In the genomic region with DNA sequence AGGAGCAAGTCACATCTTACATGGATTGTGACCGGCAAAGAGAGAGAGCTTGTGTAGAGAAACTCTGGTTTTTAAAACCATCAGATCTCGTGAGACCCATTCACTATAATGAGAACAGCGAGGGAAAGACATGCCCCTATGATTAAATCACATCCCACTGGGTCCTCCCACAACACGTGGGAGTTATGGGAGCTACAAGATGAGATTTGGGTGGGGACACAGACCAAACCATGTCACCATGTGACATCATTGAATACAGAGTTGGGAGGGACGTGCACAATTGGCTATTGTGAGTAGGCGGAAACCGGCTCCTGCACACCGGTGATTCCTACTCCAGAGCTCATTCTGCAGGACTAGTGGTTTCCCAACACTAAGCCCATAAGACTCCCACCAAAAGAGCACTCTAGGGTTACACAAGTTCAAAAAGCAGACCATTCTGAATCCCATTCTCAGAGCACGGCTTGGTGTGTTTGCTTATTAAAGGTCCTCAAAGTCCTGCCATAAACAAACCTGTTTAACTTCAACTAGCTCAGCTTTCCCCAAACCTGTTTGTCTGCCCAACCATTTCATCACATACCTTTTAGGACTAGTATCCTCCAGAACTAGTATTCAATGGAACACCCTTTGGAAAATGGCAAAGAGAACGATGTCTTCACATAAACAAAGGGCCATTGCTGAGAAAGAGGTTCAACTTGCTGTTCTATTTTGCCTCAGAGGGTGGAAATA, we compare ENCODE assay signal across 25 cellular contexts.
DNase-seq lines count a peak whose midpoint lies in the region; ATAC-seq and TF ChIP-seq lines count a peak whose summit lies in the region.
"Had no signal": no experiment of that assay in that cellular context is flagged by ENCODE, and none has a peak within 500 bp of the region (broad histone marks: within the 10 kb centered on the region; RNA-seq: fewer than 3 reads in every experiment).

No MANE protein-coding gene starts in this region.

- H2BK120ac ChIP-seq in H9 (ENCODE audit: low read depth, low read length, poor library complexity, severe bottlenecking): no peak overlapping the region
- no peak overlapping the region for H2BK120ac ChIP-seq in mesendoderm (ENCODE audit: low read depth, low read length)

- H3K56ac ChIP-seq in H9 (ENCODE audit: insufficient read length, low read depth, low read length) (no peak overlapping the region), mesendoderm (ENCODE audit: low read length) (no peak overlapping the region)

- H3K79me2 ChIP-seq in H9 (ENCODE audit: insufficient read depth, low read length) (no peaks in the 10 kb centered on the region), mesendoderm (ENCODE audit: control insufficient read depth, insufficient read depth, low read length) (no peaks in the 10 kb centered on the region)

- H3K9me3 ChIP-seq in breast epithelium (peaks cover 7 to 20% of the 10 kb centered on the region in 2 donors), H9 (ENCODE audit: control insufficient read depth, low read depth, low read length) (peaks cover 9% of the 10 kb centered on the region), gastrocnemius medialis (peaks cover 0 to 2% (median 0%) of the 10 kb centered on the region in 3 donors)

- H3K36me3 ChIP-seq in breast epithelium: no peaks in the 10 kb centered on the region
- no peaks in the 10 kb centered on the region for H3K36me3 ChIP-seq in gastrocnemius medialis
- H3K36me3 ChIP-seq in mesendoderm (ENCODE audit: control insufficient read depth, insufficient read depth, low read length): no peaks in the 10 kb centered on the region
- H3K36me3 ChIP-seq: BLaER1 treated with 17β-estradiol and CSF1 and Interleukin-3, amounts not matched to agents 10 nM and 100 nM; HAP-1; SJSA1 had no signal

- H2BK5ac ChIP-seq in H9 (ENCODE audit: insufficient read length, low read length) (no peak overlapping the region), mesendoderm (ENCODE audit: low read length) (no peak overlapping the region)

- no peak for ATAC-seq in gastrocnemius medialis
- ATAC-seq in GM21737 (IDR thresholded peaks at IDR 0.05; ENCODE audit: unreplicated experiment): no peak
- ATAC-seq: GM12878, GM23338, PC-3 had no signal

- H3K36me3 Mint-ChIP-seq in H9 (ENCODE audit: insufficient read depth in 1 of 3, low read depth in 3 of 3): peaks cover 8 to 24% (median 15%) of the 10 kb centered on the region in 3 experiments; a peak in 4 of 7 replicates
- H3K36me3 Mint-ChIP-seq: CD4-positive, alpha-beta memory T cell had no signal

- H2BK12ac ChIP-seq in H9 (ENCODE audit: insufficient read length, low read depth, low read length): no peak overlapping the region

- no peak overlapping the region for H3K4me3 Mint-ChIP-seq in H9
- H3K4me3 Mint-ChIP-seq: CD4-positive, alpha-beta memory T cell; GM23338 had no signal

- peaks cover 12% of the 10 kb centered on the region for H3K27me3 Mint-ChIP-seq in H9 (ENCODE audit: low read depth)

- no peaks in the 10 kb centered on the region for H3K4me1 Mint-ChIP-seq in H9
- H3K4me1 Mint-ChIP-seq: CD4-positive, alpha-beta memory T cell; GM23338 had no signal

- H4K5ac ChIP-seq in H9 (ENCODE audit: insufficient read length, low read depth, low read length) (no peak overlapping the region), mesendoderm (ENCODE audit: low read length) (no peak overlapping the region)

- H4K91ac ChIP-seq in H9 (ENCODE audit: insufficient read length, low read depth, low read length): no peak overlapping the region

- no peak overlapping the region for H4K8ac ChIP-seq in H9 (replicated peaks; ENCODE audit: insufficient read length, low read depth, low read length)
- no peak overlapping the region for H4K8ac ChIP-seq in mesendoderm (ENCODE audit: low read depth, low read length)

- H3K27me3 ChIP-seq in breast epithelium (no peaks in the 10 kb centered on the region), H9 (ENCODE audit: insufficient read depth, low read length) (no peaks in the 10 kb centered on the region), gastrocnemius medialis (no peaks in the 10 kb centered on the region), mesendoderm (ENCODE audit: insufficient read depth, low read length, poor library complexity) (no peaks in the 10 kb centered on the region)
- H3K27me3 ChIP-seq: BLaER1 treated with 17β-estradiol and CSF1 and Interleukin-3, amounts not matched to agents 10 nM and 100 nM; SJSA1 had no signal

- TF ChIP-seq CTCF in breast epithelium (IDR thresholded peaks at IDR 0.05) (no peak), H9 (conservative IDR thresholded peaks at IDR 0.05) (no peak), epithelial cell of esophagus (IDR thresholded peaks at IDR 0.05; ENCODE audit: insufficient read depth, low read depth, low read length, missing control alignments) (no peak), gastrocnemius medialis (IDR thresholded peaks at IDR 0.05 in 4 of 5, conservative IDR thresholded peaks at IDR 0.05 in 1 of 5) (no peak)

- intact Hi-C loops in breast epithelium (cut with DNase I; ENCODE audit: low total_unique reads): no loop called here
- intact Hi-C loops in gastrocnemius medialis (cut with DNase I; ENCODE audit: low total_unique reads): no loop called here

- H3K18ac ChIP-seq in H9 (ENCODE audit: insufficient read length, low read depth, low read length) (no peak overlapping the region), mesendoderm (ENCODE audit: low read length) (no peak overlapping the region)

- DNase-seq in T47D (ENCODE audit: low read depth in 1 of 2, low spot score in 1 of 2): peak; percentile 35 to 82
- no peak for DNase-seq in breast epithelium (ENCODE audit: low spot score in 2 of 2)
- peak; percentile 8 for DNase-seq in H9
- peak; percentile 13 for DNase-seq in epithelial cell of esophagus (ENCODE audit: low read depth)
- DNase-seq in gastrocnemius medialis: no peak
- no peak for DNase-seq in mesendoderm
- DNase-seq in NCI-H1105 (lab: John Stamatoyannopoulos, UW): no peak
- DNase-seq: AML-193; CD4-positive, alpha-beta memory T cell; COR-L47; DMS79; EL; GDM1; NCI-H1092; NCI-H1436 treated with DMSO at 0.1 percent for 48 hours; NCI-H187 treated with DMSO at 0.1 percent for 48 hours; NCI-H524; NCI-H774; PC-3 had no signal

- H3K9me3 Mint-ChIP-seq in H9: peaks cover 16 to 25% of the 10 kb centered on the region in 2 experiments

- H3K4me2 ChIP-seq in H9 (ENCODE audit: insufficient read depth, insufficient read length, low read length) (no peak overlapping the region), mesendoderm (ENCODE audit: low read length) (no peak overlapping the region)
- H3K4me2 ChIP-seq: BLaER1 treated with 17β-estradiol and CSF1 and Interleukin-3, amounts not matched to agents 10 nM and 100 nM; GM23338 had no signal

- no peaks in the 10 kb centered on the region for H3K23me2 ChIP-seq in H9 (ENCODE audit: insufficient read length, low read depth, low read length, poor library complexity, severe bottlenecking)

- H3K79me1 ChIP-seq in H9 (ENCODE audit: insufficient read depth, low read depth, low read length, poor library complexity, severe bottlenecking) (no peaks in the 10 kb centered on the region), mesendoderm (ENCODE audit: low read length) (no peaks in the 10 kb centered on the region)

- H2BK15ac ChIP-seq in H9 (ENCODE audit: low read depth, low read length) (no peak overlapping the region), mesendoderm (replicated peaks; ENCODE audit: low read depth) (no peak overlapping the region)

- WGBS in H9 (ENCODE audit: extremely low coverage, insufficient read length, low lambda C conversion rate): no CpG with 5 or more reads among the region's 10 CpGs
- WGBS in mesendoderm (ENCODE audit: extremely low coverage, insufficient coverage, low lambda C conversion rate): no CpG with 5 or more reads among the region's 10 CpGs

- no peak for TF ChIP-seq POLR2A in breast epithelium (IDR thresholded peaks at IDR 0.05)
- TF ChIP-seq POLR2A in gastrocnemius medialis (IDR thresholded peaks at IDR 0.05): no peak

- H2AFZ ChIP-seq in H9 (ENCODE audit: low read length): no peak overlapping the region
- H2AFZ ChIP-seq: GM23338 had no signal

- no peak overlapping the region for H2BK20ac ChIP-seq in H9 (ENCODE audit: low read depth, low read length, poor library complexity, severe bottlenecking)

- H3T11ph ChIP-seq in H9 (ENCODE audit: low read length): no peak overlapping the region

- no peak overlapping the region for H2AK5ac ChIP-seq in H9 (ENCODE audit: insufficient read length, low read length)
- H2AK5ac ChIP-seq in mesendoderm (ENCODE audit: low read length): no peak overlapping the region

- H3K4me1 ChIP-seq in breast epithelium: no peaks in the 10 kb centered on the region
- H3K4me1 ChIP-seq in H9 (ENCODE audit: insufficient read depth, low read length): no peaks in the 10 kb centered on the region
- peaks cover 15 to 19% of the 10 kb centered on the region in 2 donors for H3K4me1 ChIP-seq in gastrocnemius medialis
- H3K4me1 ChIP-seq in mesendoderm (ENCODE audit: control insufficient read depth, low read depth, low read length): no peaks in the 10 kb centered on the region
- H3K4me1 ChIP-seq: BLaER1 treated with 17β-estradiol and CSF1 and Interleukin-3, amounts not matched to agents 10 nM and 100 nM; HAP-1 had no signal

- H4K20me1 ChIP-seq in H9 (ENCODE audit: control insufficient read depth, insufficient read depth, insufficient read length): no peaks in the 10 kb centered on the region
- H4K20me1 ChIP-seq: BLaER1 treated with 17β-estradiol and CSF1 and Interleukin-3, amounts not matched to agents 10 nM and 100 nM had no signal

- H3K4me3 ChIP-seq in breast epithelium (no peak overlapping the region), epithelial cell of esophagus (ENCODE audit: low read length) (no peak overlapping the region), gastrocnemius medialis (no peak overlapping the region), mesendoderm (ENCODE audit: low read length) (no peak overlapping the region)
- H3K4me3 ChIP-seq: BLaER1 treated with 17β-estradiol and CSF1 and Interleukin-3, amounts not matched to agents 10 nM and 100 nM; GM12878; GM23338; HAP-1; SJSA1 had no signal

- H3K9ac ChIP-seq in H9 (ENCODE audit: extremely low read depth, insufficient read length, low read length) (no peak overlapping the region), mesendoderm (ENCODE audit: low read length) (no peak overlapping the region)
- H3K9ac ChIP-seq: BLaER1 treated with 17β-estradiol and CSF1 and Interleukin-3, amounts not matched to agents 10 nM and 100 nM had no signal

- H3K27ac ChIP-seq in breast epithelium (no peak overlapping the region), H9 (ENCODE audit: insufficient read length, low read depth, low read length) (no peak overlapping the region), gastrocnemius medialis (peak overlapping the region in 3 of 4 donors; percentile 49 to 74 (median 67)), mesendoderm (ENCODE audit: low read depth, low read length) (no peak overlapping the region)
- H3K27ac ChIP-seq: BLaER1 treated with 17β-estradiol and CSF1 and Interleukin-3, amounts not matched to agents 10 nM and 100 nM; SJSA1 had no signal

- no peak overlapping the region for H3K14ac ChIP-seq in H9 (ENCODE audit: insufficient read depth, low read length)

- H3K23ac ChIP-seq in H9 (ENCODE audit: insufficient read length, low read depth, low read length): no peak overlapping the region
- H3K23ac ChIP-seq in mesendoderm (ENCODE audit: low read length): no peak overlapping the region

- no peak overlapping the region for H3K4ac ChIP-seq in H9 (ENCODE audit: low read depth, low read length)
- H3K4ac ChIP-seq in mesendoderm (ENCODE audit: low read depth, low read length): no peak overlapping the region

- in situ Hi-C loops in T47D (cut with HindIII; ENCODE audit: low pct_unique_long_range_greater_than_20kb, low sequenced_read_pairs) (no loop called here), gastrocnemius medialis (cut with MboI; ENCODE audit: low sequenced_read_pairs in 4 of 4) (no loop called here)

- no peak overlapping the region for H3K27ac Mint-ChIP-seq in H9
- H3K27ac Mint-ChIP-seq: CD4-positive, alpha-beta memory T cell; GM23338 had no signal

Comparison
In these comparisons a context has a peak if more than half of its experiments do, and no peak if none do; other contexts are left out.
1. DNase-seq: peak in T47D (2 of 2), H9 (single experiment) and epithelial cell of esophagus (single experiment); none in breast epithelium (0 of 2), gastrocnemius medialis (0 of 2), mesendoderm (single experiment) and NCI-H1105 (single experiment).
2. H3K27ac ChIP-seq: peak in gastrocnemius medialis (3 of 4); none in breast epithelium (0 of 2), H9 (single experiment) and mesendoderm (single experiment).